Comparison of ENCODE assay signal across 11 cellular contexts in the genomic region with DNA sequence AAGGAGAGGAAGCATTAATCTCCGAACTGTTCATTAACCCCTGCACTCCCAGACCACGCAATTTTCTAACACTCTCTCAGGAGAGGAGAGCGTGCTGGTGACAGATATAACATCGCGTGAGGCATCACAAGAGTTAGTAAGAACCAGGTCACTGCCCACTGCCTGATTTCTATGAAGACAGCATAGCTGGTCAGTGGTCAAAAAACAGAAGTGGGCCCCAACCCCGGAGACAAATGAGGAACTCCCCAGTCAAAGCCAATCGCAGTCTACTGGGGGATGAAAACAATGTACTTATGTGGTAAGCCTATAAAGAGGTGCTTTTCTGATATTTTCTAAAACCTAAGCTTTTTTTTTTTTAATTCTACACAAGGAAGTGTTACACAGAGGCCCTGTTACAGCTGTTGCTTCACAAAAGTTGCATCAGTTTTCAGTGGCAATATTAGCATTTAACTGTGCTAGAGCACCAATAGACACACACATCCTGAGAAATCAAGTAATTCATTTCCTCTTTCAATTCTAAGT.
A peak's percentile ranks its signal among the peaks of the same experiment; 100 is the strongest.
DNase-seq lines count a peak whose midpoint lies in the region; ATAC-seq and TF ChIP-seq lines count a peak whose summit lies in the region.
"Had no signal": no experiment of that assay in that cellular context is flagged by ENCODE, and none has a peak within 500 bp of the region (broad histone marks: within the 10 kb centered on the region; RNA-seq: fewer than 3 reads in every experiment).

No MANE protein-coding gene starts in this region.

- peak overlapping the region; percentile 79 to 97 (median 86); a peak in 21 of 22 replicates for H3K27ac ChIP-seq in BLaER1 treated with 17β-estradiol and CSF1 and Interleukin-3, amounts not matched to agents 10 nM and 100 nM
- no peak overlapping the region for H3K27ac ChIP-seq in lower lobe of right lung
- H3K27ac ChIP-seq: tibial nerve had no signal

- CTCF ChIA-PET in activated CD8-positive, alpha-beta T cell treated with anti-CD3 and anti-CD28 coated beads for 36 hours (lab: Charles Lee): interaction anchor here (0.7 to 1.6 kb wide), 5 partner anchors 9 to 230 kb away, joined by 3 to 4 read pairs (median 3); no protein-coding TSS in a partner anchor

- H3K4me3 ChIP-seq in BLaER1 treated with 17β-estradiol and CSF1 and Interleukin-3, amounts not matched to agents 10 nM and 100 nM: 0 out of 20 replicates have a peak overlapping the region, but pooled peaks of 1 of the 10 experiments have one; percentile 10
- no peak overlapping the region for H3K4me3 ChIP-seq in lower lobe of right lung
- H3K4me3 ChIP-seq: skin epidermis, tibial nerve had no signal

- H3K27ac Mint-ChIP-seq in activated CD8-positive, alpha-beta T cell treated with anti-CD3 and anti-CD28 coated beads for 36 hours: peak overlapping the region; percentile 94

- peak overlapping the region; percentile 80 to 97 (median 87) for H3K4me2 ChIP-seq in BLaER1 treated with 17β-estradiol and CSF1 and Interleukin-3, amounts not matched to agents 10 nM and 100 nM

- H3K9me3 Mint-ChIP-seq in activated CD8-positive, alpha-beta T cell treated with anti-CD3 and anti-CD28 coated beads for 36 hours: peaks cover 4% of the 10 kb centered on the region

- H3K36me3 ChIP-seq in BLaER1 treated with 17β-estradiol and CSF1 and Interleukin-3, amounts not matched to agents 10 nM and 100 nM: no peaks in the 10 kb centered on the region
- H3K36me3 ChIP-seq in lower lobe of right lung: no peaks in the 10 kb centered on the region
- H3K36me3 ChIP-seq: tibial nerve had no signal

- DNase-seq in activated CD8-positive, alpha-beta T cell treated with anti-CD3 and anti-CD28 coated beads for 36 hours: peak; percentile 22
- peak; percentile 63 for DNase-seq in lower lobe of right lung
- DNase-seq in COLO829 (ENCODE audit: low spot score): no peak
- DNase-seq in activated CD4-positive, CD25-positive, alpha-beta regulatory T cell (lab: John Stamatoyannopoulos, UW): no peak
- DNase-seq: DMS53 had no signal

- H3K4me1 Mint-ChIP-seq in activated CD8-positive, alpha-beta T cell treated with anti-CD3 and anti-CD28 coated beads for 36 hours (ENCODE audit: low read depth): peaks cover 81% of the 10 kb centered on the region

- no peak for TF ChIP-seq CTCF in activated CD8-positive, alpha-beta T cell treated with anti-CD3 and anti-CD28 coated beads for 36 hours (IDR thresholded peaks at IDR 0.05)
- no peak for TF ChIP-seq CTCF in lower lobe of right lung (IDR thresholded peaks at IDR 0.05)

- peak overlapping the region in 10 of 11 experiments; percentile 12 to 84 (median 72); a peak in 15 of 22 replicates for H3K9ac ChIP-seq in BLaER1 treated with 17β-estradiol and CSF1 and Interleukin-3, amounts not matched to agents 10 nM and 100 nM

- H3K4me3 Mint-ChIP-seq in activated CD8-positive, alpha-beta T cell treated with anti-CD3 and anti-CD28 coated beads for 36 hours: peak overlapping the region; percentile 57

- no peaks in the 10 kb centered on the region for H3K27me3 ChIP-seq in BLaER1 treated with 17β-estradiol and CSF1 and Interleukin-3, amounts not matched to agents 10 nM and 100 nM
- no peaks in the 10 kb centered on the region for H3K27me3 ChIP-seq in lower lobe of right lung (ENCODE audit: low read depth)
- H3K27me3 ChIP-seq: tibial nerve had no signal

- peaks cover 87 to 95% (median 94%) of the 10 kb centered on the region in 10 experiments for H3K4me1 ChIP-seq in BLaER1 treated with 17β-estradiol and CSF1 and Interleukin-3, amounts not matched to agents 10 nM and 100 nM
- peaks cover 47% of the 10 kb centered on the region for H3K4me1 ChIP-seq in lower lobe of right lung

- H3K9me3 ChIP-seq in BLaER1 treated with 17β-estradiol and CSF1 and Interleukin-3, amounts not matched to agents 10 nM and 100 nM (replicated peaks in 1 of 11): peaks cover 0 to 21% (median 19%) of the 10 kb centered on the region in 11 experiments; a peak in 19 of 22 replicates
- H3K9me3 ChIP-seq in lower lobe of right lung: no peaks in the 10 kb centered on the region
- H3K9me3 ChIP-seq: tibial nerve had no signal

- POLR2A ChIA-PET in activated CD8-positive, alpha-beta T cell treated with anti-CD3 and anti-CD28 coated beads for 36 hours (lab: Charles Lee): interaction anchor here (0.9 to 1.9 kb wide), 7 partner anchors 8 to 263 kb away, joined by 3 to 8 read pairs (median 3); no protein-coding TSS in a partner anchor

- ATAC-seq in HG03060 (IDR thresholded peaks at IDR 0.05; ENCODE audit: low read depth, unreplicated experiment) (peak; percentile 25), lower lobe of right lung (peak; percentile 70 to 90), HG03378 (IDR thresholded peaks at IDR 0.05; ENCODE audit: unreplicated experiment) (no peak), GM21619 (IDR thresholded peaks at IDR 0.05; ENCODE audit: unreplicated experiment) (no peak)
- no peak for ATAC-seq in activated CD8-positive, alpha-beta T cell treated with anti-CD3 and anti-CD28 coated beads for 36 hours

- H3K36me3 Mint-ChIP-seq in activated CD8-positive, alpha-beta T cell treated with anti-CD3 and anti-CD28 coated beads for 36 hours (ENCODE audit: low read depth): no peaks in the 10 kb centered on the region

- intact Hi-C loops in activated CD8-positive, alpha-beta T cell treated with anti-CD3 and anti-CD28 coated beads for 36 hours (cut with micrococcal nuclease): loop anchor here (5.0 to 10.0 kb wide), 4 partner anchors 121 to 347 kb away; no protein-coding TSS in a partner anchor
- intact Hi-C loops in lower lobe of right lung (cut with DNase I): no loop called here

- H3K27me3 Mint-ChIP-seq in activated CD8-positive, alpha-beta T cell treated with anti-CD3 and anti-CD28 coated beads for 36 hours: no peaks in the 10 kb centered on the region

- H4K20me1 ChIP-seq in BLaER1 treated with 17β-estradiol and CSF1 and Interleukin-3, amounts not matched to agents 10 nM and 100 nM: no peaks in the 10 kb centered on the region

Comparison
In these comparisons a context has a peak if more than half of its experiments do, and no peak if none do; other contexts are left out.
1. ATAC-seq: peak in HG03060 (single experiment) and lower lobe of right lung (2 of 2); none in activated CD8-positive, alpha-beta T cell treated with anti-CD3 and anti-CD28 coated beads for 36 hours (single experiment), HG03378 (single experiment) and GM21619 (single experiment).
2. DNase-seq: peak in activated CD8-positive, alpha-beta T cell treated with anti-CD3 and anti-CD28 coated beads for 36 hours (single experiment) and lower lobe of right lung (single experiment); none in COLO829 (single experiment) and activated CD4-positive, CD25-positive, alpha-beta regulatory T cell (0 of 4).